23 cellular contexts compared by ENCODE assay signal in genomic region chr2:115549731-115550130, GRCh38.
"Had no signal": no experiment of that assay in that cellular context is flagged by ENCODE, and none has a peak within 500 bp of the region (broad histone marks: within the 10 kb centered on the region; RNA-seq: fewer than 3 reads in every experiment).

No MANE protein-coding gene starts in this region.

- H3K27me3 ChIP-seq: body of pancreas, spleen, testis, upper lobe of right lung had no signal

- H3K27ac ChIP-seq: body of pancreas, spleen, testis, upper lobe of right lung had no signal

- H3K36me3 Mint-ChIP-seq: activated naive CD8-positive, alpha-beta T cell treated with anti-CD3 and anti-CD28 coated beads, Interleukin-2, amount 10 ng/mL, durations not matched to agents 7 days and 5 days; memory B cell; naive thymus-derived CD4-positive, alpha-beta T cell had no signal

- H3K4me3 ChIP-seq: body of pancreas, spleen, testis, upper lobe of right lung had no signal

- H3K4me1 Mint-ChIP-seq: activated naive CD8-positive, alpha-beta T cell treated with anti-CD3 and anti-CD28 coated beads, Interleukin-2, amount 10 ng/mL, durations not matched to agents 7 days and 5 days; memory B cell; naive thymus-derived CD4-positive, alpha-beta T cell; neural crest cell had no signal

- H3K36me3 ChIP-seq: spleen, upper lobe of right lung had no signal

- ATAC-seq: activated T-cell treated with anti-CD3 and anti-CD28 coated beads, Interleukin-2, amount 50 U/mL, for 4 hours; body of pancreas; naive thymus-derived CD4-positive, alpha-beta T cell; upper lobe of right lung had no signal

- H3K4me3 Mint-ChIP-seq: activated naive CD4-positive, alpha-beta T cell treated with anti-CD3 and anti-CD28 coated beads for 36 hours; activated naive CD8-positive, alpha-beta T cell treated with anti-CD3 and anti-CD28 coated beads, Interleukin-2, amount 10 ng/mL, durations not matched to agents 7 days and 5 days; activated T-cell treated with anti-CD3 and anti-CD28 coated beads, Interleukin-2, amount 50 U/mL, for 4 hours; memory B cell; naive thymus-derived CD4-positive, alpha-beta T cell; neural crest cell had no signal

- H3K4me1 ChIP-seq: body of pancreas, spleen, testis, upper lobe of right lung had no signal

- H3K27me3 Mint-ChIP-seq: activated naive CD8-positive, alpha-beta T cell treated with anti-CD3 and anti-CD28 coated beads, Interleukin-2, amount 10 ng/mL, durations not matched to agents 7 days and 5 days; memory B cell; naive thymus-derived CD4-positive, alpha-beta T cell had no signal

- H3K9me3 ChIP-seq: body of pancreas, testis, upper lobe of right lung had no signal

- H3K27ac Mint-ChIP-seq: activated naive CD4-positive, alpha-beta T cell treated with anti-CD3 and anti-CD28 coated beads for 36 hours; activated naive CD8-positive, alpha-beta T cell treated with anti-CD3 and anti-CD28 coated beads, Interleukin-2, amount 10 ng/mL, durations not matched to agents 7 days and 5 days; memory B cell; naive thymus-derived CD4-positive, alpha-beta T cell had no signal

- DNase-seq: activated CD4-positive, alpha-beta T cell treated with anti-CD3 and anti-CD28 coated beads for 1 hour; activated CD4-positive, alpha-beta T cell treated with anti-CD3 and anti-CD28 coated beads, Interleukin-2, amount 50 U/mL, for 1 hour; activated CD8-positive, alpha-beta memory T cell treated with anti-CD3 and anti-CD28 coated beads, Interleukin-2, amount 50 U/mL, for 4 hours; activated naive CD4-positive, alpha-beta T cell treated with anti-CD3 and anti-CD28 coated beads for 36 hours; activated naive CD8-positive, alpha-beta T cell treated with anti-CD3 and anti-CD28 coated beads, Interleukin-2, amount 10 ng/mL, durations not matched to agents 7 days and 5 days; activated T-cell treated with anti-CD3 and anti-CD28 coated beads, Interleukin-2, amount 50 U/mL, for 4 hours; amygdala; body of pancreas; caudate nucleus; dermis blood vessel endothelial cell; effector CD8-positive, alpha-beta T cell; erythroblast; foreskin melanocyte; naive thymus-derived CD4-positive, alpha-beta T cell; occipital lobe; spleen; stimulated activated CD4-positive, alpha-beta T cell treated with anti-CD3 and anti-CD28 coated beads, Interleukin-4, amount 100 ng/mL, for 1 hour; stimulated activated naive CD4-positive, alpha-beta T cell; T-helper 9 cell; testis; upper lobe of right lung had no signal
